ENCODE assay signal across 28 cellular contexts in genomic region chr1:230392141-230392909, GRCh38. TPM values are rescaled to one million over a fixed set of nuclear protein-coding genes. Genes with fewer than 3 reads are reported as not detected.
DNase-seq lines count a peak whose midpoint lies in the region; ATAC-seq and TF ChIP-seq lines count a peak whose summit lies in the region.
"Had no signal": no experiment of that assay in that cellular context is flagged by ENCODE, and none has a peak within 500 bp of the region (broad histone marks: within the 10 kb centered on the region; RNA-seq: fewer than 3 reads in every experiment).

No MANE protein-coding gene starts in this region.

- H3K4me1 ChIP-seq in HUES64 (ENCODE audit: insufficient read depth, low read length) (peaks cover 18% of the 10 kb centered on the region), iPS-20b (ENCODE audit: insufficient read depth, low read length) (peaks cover 22% of the 10 kb centered on the region; the same call in 1 of the 2 replicates), spleen (no peaks in the 10 kb centered on the region)
- H3K4me1 ChIP-seq: pancreas had no signal

- intact Hi-C loops in spleen (cut with DNase I; ENCODE audit: low total_unique reads) = no loop called here

- H3K27ac ChIP-seq in HUES64 (ENCODE audit: low read depth, low read length) (peak overlapping the region; percentile 34; the same call in 1 of the 2 replicates), iPS-20b (ENCODE audit: low read length) (peak overlapping the region; percentile 14), spleen (no peak overlapping the region)
- H3K27ac ChIP-seq: heart right ventricle, KMS-11, pancreas had no signal

- no peak overlapping the region for H3K4me3 ChIP-seq in HUES64 (ENCODE audit: low read length)
- no peak overlapping the region; the same call in 1 of the 2 replicates for H3K4me3 ChIP-seq in iPS-20b (ENCODE audit: low read length)
- no peak overlapping the region for H3K4me3 ChIP-seq in spleen
- H3K4me3 ChIP-seq: heart right ventricle, MG63, pancreas, smooth muscle cell had no signal

- DNase-seq in ELF-1 (ENCODE audit: low read depth, low spot score) = peak; percentile 46
- peak; percentile 57 for DNase-seq in spleen
- DNase-seq in activated naive CD4-positive, alpha-beta T cell (lab: John Stamatoyannopoulos, UW) = no peak
- DNase-seq in mesenteric fat pad (ENCODE audit: low spot score) = no peak
- DNase-seq: activated CD8-positive, alpha-beta T cell treated with anti-CD3 and anti-CD28 coated beads, Interleukin-2, amount 10 ng/mL, durations not matched to agents 7 days and 5 days; activated naive CD4-positive, alpha-beta T cell treated with anti-CD3 and anti-CD28 coated beads, Interleukin-2, amount 50 U/mL, for 16 hours; DMS79; foreskin melanocyte; GDM1; GOT3; heart right ventricle; kidney glomerular epithelial cell; MG63; NCI-H1105; NCI-H187; NCI-H2171; nephron progenitor cell; retina; Right ventricle myocardium superior; stimulated activated CD4-positive, alpha-beta T cell treated with anti-CD3 and anti-CD28 coated beads, Interleukin-1b, Interleukin-23, amount 100 ng/mL, for 48 hours; T-helper 2 cell had no signal

- ATAC-seq in HG03439 (IDR thresholded peaks at IDR 0.05; ENCODE audit: unreplicated experiment) = no peak
- ATAC-seq: activated CD8-positive, alpha-beta T cell treated with anti-CD3 and anti-CD28 coated beads, Interleukin-2, amount 10 ng/mL, durations not matched to agents 7 days and 5 days; activated T-helper 17 cell treated with anti-CD3 and anti-CD28 coated beads, Interleukin-2, amount 50 U/mL, for 72 hours; pancreas had no signal

- TF ChIP-seq CTCF in spleen (IDR thresholded peaks at IDR 0.05 in 8 of 11, conservative IDR thresholded peaks at IDR 0.05 in 3 of 11) = no peak

- H3K9me3 ChIP-seq in HUES64 (ENCODE audit: insufficient read depth, low read depth, low read length) (no peaks in the 10 kb centered on the region), iPS-20b (ENCODE audit: insufficient read depth, low read depth, low read length) (no peaks in the 10 kb centered on the region), spleen (no peaks in the 10 kb centered on the region)
- H3K9me3 ChIP-seq: heart right ventricle, MG63, pancreas had no signal

- H3K27me3 ChIP-seq in HUES64 (ENCODE audit: insufficient read depth, low read length) (no peaks in the 10 kb centered on the region), iPS-20b (ENCODE audit: insufficient read depth, low read length) (no peaks in the 10 kb centered on the region), spleen (replicated peaks in 1 of 7) (peaks cover 0 to 28% (median 0%) of the 10 kb centered on the region in 7 donors)
- H3K27me3 ChIP-seq: MG63, pancreas had no signal

- no peak overlapping the region for H3K9ac ChIP-seq in HUES64 (ENCODE audit: low read depth, low read length)
- no peak overlapping the region; the same call in 1 of the 2 replicates for H3K9ac ChIP-seq in iPS-20b (ENCODE audit: low read depth, low read length)
- H3K9ac ChIP-seq: KMS-11 had no signal

- 45% methylated on average over 18 of the region's 19 CpGs for WGBS in HUES64
- WGBS in spleen, 5 donors = 52 to 60% (median 58%) methylated on average over 16 to 19 of the region's 19 CpGs

- TF ChIP-seq POLR2A in spleen (IDR thresholded peaks at IDR 0.05) = no peak

- H3K36me3 ChIP-seq in HUES64 (ENCODE audit: insufficient read depth, low read length) = no peaks in the 10 kb centered on the region
- H3K36me3 ChIP-seq in iPS-20b (ENCODE audit: insufficient read depth, low read depth, low read length) = no peaks in the 10 kb centered on the region
- H3K36me3 ChIP-seq in spleen = no peaks in the 10 kb centered on the region
- H3K36me3 ChIP-seq: heart right ventricle, MG63, pancreas had no signal

RNA-seq across cellular contexts. Expression of gene PGBD5, which starts 33.8 kb away (rescaled TPM):
- polyA plus RNA-seq in HUES64 (2013, experiment 1 of 2) = 11.9 TPM
- polyA plus RNA-seq in HUES64 (2013, experiment 2 of 2) = 11.0 TPM
- 1 to 10 TPM in 6 of 7 donors, under 1 TPM in 1; 0.93 to 6.7 (median 4.9) TPM for total RNA-seq in spleen
- polyA plus RNA-seq in spleen = 1 to 10 TPM in 1 of 3 donors, under 1 TPM in 2; 0.07 to 2.3 (median 0.49) TPM
- total RNA-seq in mesenteric fat pad = 1.4 TPM
- total RNA-seq: activated CD8-positive, alpha-beta T cell treated with anti-CD3 and anti-CD28 coated beads, Interleukin-2, amount 10 ng/mL, durations not matched to agents 7 days and 5 days had no signal

Comparison
In these comparisons a context has a peak if more than half of its experiments do, and no peak if none do; other contexts are left out.
1. DNase-seq: peak in ELF-1 (single experiment) and spleen (single experiment); none in activated naive CD4-positive, alpha-beta T cell (0 of 4) and mesenteric fat pad (single experiment).
2. H3K27ac ChIP-seq: peak in HUES64 (single experiment) and iPS-20b (single experiment); none in spleen (0 of 8).